23 cellular contexts compared by ENCODE assay signal in the genomic region with DNA sequence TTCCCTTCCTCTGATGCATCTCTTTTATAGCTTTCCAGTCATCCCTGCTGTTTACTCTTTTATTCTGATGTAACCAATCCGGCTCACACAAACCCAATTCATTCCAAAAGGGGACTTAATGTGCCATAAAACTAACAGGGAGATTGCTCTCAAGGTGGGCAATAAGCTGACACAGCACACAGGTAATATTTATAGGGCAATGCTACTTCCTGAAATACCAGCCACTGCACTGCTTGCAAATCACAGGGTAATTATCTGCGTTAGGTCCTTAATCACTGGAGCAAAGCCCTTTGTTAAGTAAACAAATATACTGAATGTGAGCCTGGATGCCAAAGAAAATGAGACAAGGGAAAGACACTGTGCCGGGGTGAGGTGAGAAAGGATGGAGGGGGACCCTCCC.
DNase-seq lines count a peak whose midpoint lies in the region; TF ChIP-seq lines count a peak whose summit lies in the region.
"Had no signal": no experiment of that assay in that cellular context is flagged by ENCODE, and none has a peak within 500 bp of the region (broad histone marks: within the 10 kb centered on the region; RNA-seq: fewer than 3 reads in every experiment).

No MANE protein-coding gene starts in this region.

- H3K9me3 ChIP-seq in iPS-20b (ENCODE audit: insufficient read depth, low read depth, low read length): peaks cover 3% of the 10 kb centered on the region; the same call in 1 of the 2 replicates
- H3K9me3 ChIP-seq: gastroesophageal sphincter, MG63, neutrophil, prostate gland, SJCRH30 had no signal

- H3K36me3 ChIP-seq in iPS-20b (ENCODE audit: insufficient read depth, low read depth, low read length): no peaks in the 10 kb centered on the region
- H3K36me3 ChIP-seq: cardiac muscle cell, gastroesophageal sphincter, MG63, neutrophil, prostate gland, SJCRH30 had no signal

- no peaks in the 10 kb centered on the region for H3K27me3 ChIP-seq in iPS-20b (ENCODE audit: insufficient read depth, low read length)
- H3K27me3 ChIP-seq: cardiac muscle cell, gastroesophageal sphincter, MG63, neutrophil, SJCRH30 had no signal

- DNase-seq in DMS79 (lab: John Stamatoyannopoulos, UW) (peak; percentile 85), NCI-H1436 treated with DMSO at 0.1 percent for 48 hours (lab: John Stamatoyannopoulos, UW) (peak; percentile 4), NCI-H510A treated with DMSO at 0.1 percent for 48 hours (lab: John Stamatoyannopoulos, UW) (peak; percentile 96), NCI-H2107 (lab: John Stamatoyannopoulos, UW) (no peak), T-helper 1 cell (no peak), NCI-H2107 treated with DMSO at 0.1 percent for 48 hours (lab: John Stamatoyannopoulos, UW; ENCODE audit: unreplicated experiment) (no peak), GM10266 (ENCODE audit: extremely low spot score) (no peak)
- DNase-seq: activated CD4-positive, alpha-beta memory T cell treated with anti-CD3 and anti-CD28 coated beads, Interleukin-2, amount 10 ng/mL, durations not matched to agents 7 days and 5 days; anterior cingulate cortex; CD4-positive, alpha-beta T cell; cortex of kidney; KBM-7; MG63; NCI-H2227 treated with DMSO at 0.1 percent for 48 hours; SJCRH30; T-cell; trophoblast cell had no signal

- no peak overlapping the region for H3K9ac ChIP-seq in iPS-20b (ENCODE audit: low read depth, low read length)

- no peak overlapping the region for H3K4me3 ChIP-seq in iPS-20b (ENCODE audit: low read length)
- H3K4me3 ChIP-seq: cardiac muscle cell, gastroesophageal sphincter, lung, MG63, prostate gland, SJCRH30 had no signal

- no peak for TF ChIP-seq CTCF in GM10266 (IDR thresholded peaks at IDR 0.05; ENCODE audit: control insufficient read depth, insufficient read depth, low read depth, missing control alignments)

- H3K4me1 ChIP-seq in iPS-20b (ENCODE audit: insufficient read depth, low read length): peaks cover 9% of the 10 kb centered on the region; the same call in 1 of the 2 replicates
- H3K4me1 ChIP-seq: gastroesophageal sphincter, prostate gland, SJCRH30 had no signal

- H3K27ac ChIP-seq in iPS-20b (ENCODE audit: low read length): peak overlapping the region; percentile 24
- H3K27ac ChIP-seq: cardiac muscle cell, gastroesophageal sphincter, neutrophil, prostate gland, SJCRH30 had no signal

Comparison
In these comparisons a context has a peak if more than half of its experiments do, and no peak if none do; other contexts are left out.
1. DNase-seq: peak in DMS79 (single experiment), NCI-H1436 treated with DMSO at 0.1 percent for 48 hours (single experiment) and NCI-H510A treated with DMSO at 0.1 percent for 48 hours (single experiment); none in NCI-H2107 (single experiment), T-helper 1 cell (0 of 5), NCI-H2107 treated with DMSO at 0.1 percent for 48 hours (single experiment) and GM10266 (single experiment).